Comparison of ENCODE assay signal across 8 cellular contexts in the genomic region with DNA sequence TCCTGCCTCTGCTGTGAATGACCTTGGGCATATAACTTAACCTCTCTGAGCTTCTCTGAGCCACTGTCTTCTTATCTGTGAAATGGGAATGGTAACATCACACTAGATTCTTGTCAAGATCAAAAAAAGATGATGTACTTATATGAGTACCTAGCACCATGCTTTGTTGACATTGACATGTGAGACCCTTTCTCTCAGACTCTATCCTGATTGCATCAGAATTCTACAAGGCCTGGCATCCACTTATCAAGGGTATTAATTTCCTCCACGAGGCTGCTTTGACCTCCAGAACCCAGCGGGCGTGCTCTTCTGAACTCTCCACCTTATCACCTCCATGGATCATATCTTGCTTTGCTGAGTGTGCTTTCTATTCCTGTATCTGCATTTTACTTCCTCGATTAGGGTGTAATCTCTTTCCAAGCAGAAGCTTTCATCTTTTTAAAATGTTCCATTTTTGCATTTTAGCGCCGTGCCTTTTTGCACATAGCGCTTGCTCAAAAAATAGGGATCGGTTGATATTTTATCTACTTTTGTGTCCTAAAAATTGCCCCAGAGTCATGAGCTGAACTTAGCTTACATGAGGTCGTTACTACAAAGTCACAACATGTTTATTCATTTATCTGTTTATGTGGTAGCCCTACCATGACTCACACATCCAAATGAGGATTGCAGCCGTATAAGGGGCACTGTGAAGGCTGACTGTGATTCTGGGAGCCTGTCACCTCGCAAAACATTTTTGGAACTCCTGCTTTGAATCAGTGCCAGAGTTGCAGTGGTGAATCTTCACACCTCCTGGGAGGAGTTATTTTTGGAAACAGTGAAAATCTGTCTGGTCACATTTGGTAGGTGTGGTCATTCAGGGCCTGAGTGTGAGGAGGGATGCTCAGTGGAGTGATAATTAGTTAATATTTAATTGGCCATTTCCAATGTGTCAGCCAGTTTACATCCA.
A peak's percentile ranks its signal among the peaks of the same experiment; 100 is the strongest.
DNase-seq lines count a peak whose midpoint lies in the region; ATAC-seq and TF ChIP-seq lines count a peak whose summit lies in the region.

No MANE protein-coding gene starts in this region.

- TF ChIP-seq EP300 in upper lobe of left lung (IDR thresholded peaks at IDR 0.05), result peak in 2 of 4 donors; percentile 17 to 26

- peaks cover 12% of the 10 kb centered on the region for H3K27me3 Mint-ChIP-seq in activated CD8-positive, alpha-beta memory T cell treated with anti-CD3 and anti-CD28 coated beads, Interleukin-2, amount 10 ng/mL, durations not matched to agents 7 days and 5 days
- peaks cover 4% of the 10 kb centered on the region for H3K27me3 Mint-ChIP-seq in osteocyte (ENCODE audit: unreplicated experiment)

- H3K36me3 ChIP-seq in upper lobe of left lung, result no peaks in the 10 kb centered on the region

- H3K4me3 ChIP-seq in foreskin fibroblast (ENCODE audit: low read depth in 1 of 2, low read length in 2 of 2) (no peak overlapping the region), upper lobe of left lung (no peak overlapping the region)

- 60 to 69% methylated on average over 11 of the region's 11 CpGs for WGBS in upper lobe of left lung, 2 donors

- H3K4me1 Mint-ChIP-seq in activated CD8-positive, alpha-beta memory T cell treated with anti-CD3 and anti-CD28 coated beads, Interleukin-2, amount 10 ng/mL, durations not matched to agents 7 days and 5 days, result peaks cover 59% of the 10 kb centered on the region
- peaks cover 7% of the 10 kb centered on the region for H3K4me1 Mint-ChIP-seq in osteocyte (ENCODE audit: unreplicated experiment)

- DNase-seq in activated CD8-positive, alpha-beta memory T cell treated with anti-CD3 and anti-CD28 coated beads, Interleukin-2, amount 10 ng/mL, durations not matched to agents 7 days and 5 days, result peak; percentile 55
- DNase-seq in activated CD8-positive, alpha-beta memory T cell treated with anti-CD3 and anti-CD28 coated beads for 24 hours, result no peak
- DNase-seq in M059J (ENCODE audit: low read depth) (peak; percentile 66), foreskin fibroblast (peak; percentile 40 to 64), upper lobe of left lung (no peak), osteocyte (ENCODE audit: extremely low spot score, unreplicated experiment) (no peak), posterior cingulate gyrus (no peak)
- DNase-seq in activated naive CD4-positive, alpha-beta T cell treated with Interleukin-2 at 50 U/mL for 16 hours, result no peak

- H3K4me1 ChIP-seq in upper lobe of left lung, result peaks cover 25 to 36% (median 30%) of the 10 kb centered on the region in 4 donors

- H3K27ac Mint-ChIP-seq in activated CD8-positive, alpha-beta memory T cell treated with anti-CD3 and anti-CD28 coated beads, Interleukin-2, amount 10 ng/mL, durations not matched to agents 7 days and 5 days, result peak overlapping the region; percentile 12
- no peak overlapping the region for H3K27ac Mint-ChIP-seq in osteocyte (ENCODE audit: unreplicated experiment)

- no peak for TF ChIP-seq POLR2A in upper lobe of left lung (IDR thresholded peaks at IDR 0.05)

- peak overlapping the region; percentile 70 to 89 (median 78) for H3K27ac ChIP-seq in upper lobe of left lung

- no peak for TF ChIP-seq CTCF in foreskin fibroblast (IDR thresholded peaks at IDR 0.05; ENCODE audit: low read depth, low read length)
- no peak for TF ChIP-seq CTCF in upper lobe of left lung (IDR thresholded peaks at IDR 0.05)
- no peak for TF ChIP-seq CTCF in osteocyte (IDR thresholded peaks at IDR 0.05)

- peaks cover 4% of the 10 kb centered on the region for H3K9me3 Mint-ChIP-seq in activated CD8-positive, alpha-beta memory T cell treated with anti-CD3 and anti-CD28 coated beads, Interleukin-2, amount 10 ng/mL, durations not matched to agents 7 days and 5 days (ENCODE audit: low read depth)
- no peaks in the 10 kb centered on the region for H3K9me3 Mint-ChIP-seq in osteocyte (ENCODE audit: unreplicated experiment)

- intact Hi-C loops in posterior cingulate gyrus (cut with DNase I), result no loop called here

- H3K36me3 Mint-ChIP-seq in activated CD8-positive, alpha-beta memory T cell treated with anti-CD3 and anti-CD28 coated beads, Interleukin-2, amount 10 ng/mL, durations not matched to agents 7 days and 5 days, result peaks cover 21% of the 10 kb centered on the region
- no peaks in the 10 kb centered on the region for H3K36me3 Mint-ChIP-seq in osteocyte (ENCODE audit: unreplicated experiment)

- CTCF ChIA-PET in activated CD8-positive, alpha-beta memory T cell treated with anti-CD3 and anti-CD28 coated beads, Interleukin-2, amount 10 ng/mL, durations not matched to agents 7 days and 5 days (lab: Charles Lee), result interaction anchor here (0.8 to 6.6 kb wide), 6 partner anchors 10 to 270 kb away, joined by 3 to 47 read pairs (median 4); no protein-coding TSS in a partner anchor

- peak; percentile 18 for ATAC-seq in activated CD8-positive, alpha-beta memory T cell treated with anti-CD3 and anti-CD28 coated beads, Interleukin-2, amount 10 ng/mL, durations not matched to agents 7 days and 5 days
- ATAC-seq in upper lobe of left lung (ENCODE audit: low FRiP score in 2 of 2), result peak in 1 of 2 donors; percentile 16

- H3K27me3 ChIP-seq in upper lobe of left lung, result no peaks in the 10 kb centered on the region

- H3K9me3 ChIP-seq in upper lobe of left lung, result no peaks in the 10 kb centered on the region

- H3K4me3 Mint-ChIP-seq in activated CD8-positive, alpha-beta memory T cell treated with anti-CD3 and anti-CD28 coated beads, Interleukin-2, amount 10 ng/mL, durations not matched to agents 7 days and 5 days, result no peak overlapping the region
- H3K4me3 Mint-ChIP-seq in osteocyte (ENCODE audit: unreplicated experiment), result no peak overlapping the region

Comparison
In these comparisons a context has a peak if more than half of its experiments do, and no peak if none do; other contexts are left out.
1. DNase-seq: peak in activated CD8-positive, alpha-beta memory T cell treated with anti-CD3 and anti-CD28 coated beads, Interleukin-2, amount 10 ng/mL, durations not matched to agents 7 days and 5 days (single experiment), M059J (single experiment) and foreskin fibroblast (2 of 2); none in activated CD8-positive, alpha-beta memory T cell treated with anti-CD3 and anti-CD28 coated beads for 24 hours (single experiment), upper lobe of left lung (0 of 2), activated naive CD4-positive, alpha-beta T cell treated with Interleukin-2 at 50 U/mL for 16 hours (single experiment), osteocyte (single experiment) and posterior cingulate gyrus (0 of 10).